In the genomic region with DNA sequence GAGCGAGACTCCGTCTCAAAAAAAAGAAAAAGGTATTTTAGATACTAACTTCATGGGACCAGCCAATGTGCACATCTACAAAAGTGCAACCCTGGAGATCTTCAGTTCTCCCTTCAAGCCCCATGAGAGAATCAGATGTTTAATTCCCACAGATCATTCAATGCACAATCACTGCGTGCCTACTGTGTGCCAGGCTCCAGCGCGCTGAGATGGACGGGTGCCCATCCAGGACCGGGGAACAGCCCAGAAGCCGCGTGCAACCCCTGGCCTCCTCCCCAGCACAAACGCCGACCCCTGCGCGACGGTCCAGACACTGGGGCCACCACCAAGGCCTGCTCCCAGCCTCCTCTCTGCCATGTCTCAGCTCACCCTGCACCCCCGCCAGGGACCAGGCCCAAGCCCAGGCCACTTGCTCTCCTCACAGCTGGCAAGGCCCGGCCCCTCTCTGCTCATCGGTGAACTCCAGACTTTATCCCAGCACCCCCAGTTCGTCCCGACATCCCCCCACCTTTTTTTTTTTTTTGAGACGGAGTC, we compare ENCODE assay signal across 21 cellular contexts. TPM values are rescaled to one million over a fixed set of nuclear protein-coding genes. Genes with fewer than 3 reads are reported as not detected.
DNase-seq lines count a peak whose midpoint lies in the region; ATAC-seq, FAIRE-seq and TF ChIP-seq lines count a peak whose summit lies in the region.
"Had no signal": no experiment of that assay in that cellular context is flagged by ENCODE, and none has a peak within 500 bp of the region (broad histone marks: within the 10 kb centered on the region; RNA-seq: fewer than 3 reads in every experiment).

No MANE protein-coding gene starts in this region.

- no peak for FAIRE-seq in K562 (lab: Jason Lieb, UNC)
- FAIRE-seq: GM12878, H54 had no signal

- H3K27ac Mint-ChIP-seq in activated T-cell treated with anti-CD3 and anti-CD28 coated beads, Interleukin-2, amount 50 U/mL, for 24 hours: peak overlapping the region; percentile 33
- peak overlapping the region in 1 of 6 donors; percentile 49 for H3K27ac Mint-ChIP-seq in immature natural killer cell
- H3K27ac Mint-ChIP-seq: GM23338, HFFc6 had no signal

- peaks cover 0 to 38% of the 10 kb centered on the region in 2 experiments; a peak in 2 of 5 replicates for H3K4me1 ChIP-seq in K562 (replicated peaks in 1 of 2; ENCODE audit: control insufficient read depth in 2 of 2, insufficient read depth in 2 of 2, low read length in 2 of 2)
- H3K4me1 ChIP-seq in neuronal stem cell (ENCODE audit: control insufficient read depth in 2 of 2, insufficient read depth in 1 of 2, low read depth in 1 of 2, low read length in 2 of 2): peaks cover 3 to 15% of the 10 kb centered on the region in 2 donors

- peaks cover 5% of the 10 kb centered on the region for H3K36me3 Mint-ChIP-seq in activated T-cell treated with anti-CD3 and anti-CD28 coated beads, Interleukin-2, amount 50 U/mL, for 24 hours (ENCODE audit: low read depth)
- no peaks in the 10 kb centered on the region for H3K36me3 Mint-ChIP-seq in activated T-cell treated with anti-CD3 and anti-CD28 coated beads, Interleukin-2, amount 50 U/mL, for 4 hours (ENCODE audit: insufficient read depth)
- no peaks in the 10 kb centered on the region for H3K36me3 Mint-ChIP-seq in immature natural killer cell

- no peak for TF ChIP-seq POLR2A in K562 (conservative IDR thresholded peaks at IDR 0.05)

- 95% methylated on average over 17 of the region's 20 CpGs for WGBS in K562 (ENCODE audit: insufficient coverage, low coverage, missing lambda C conversion rate)
- WGBS in neuronal stem cell (ENCODE audit: extremely low coverage in 2 of 2, insufficient read length in 2 of 2, insufficient replicate concordance in 1 of 2), 2 donors: no CpG with 5 or more reads among the region's 20 CpGs

- H3K9me1 ChIP-seq in K562 (ENCODE audit: control insufficient read depth, insufficient read depth, low read length): no peaks in the 10 kb centered on the region

- no peaks in the 10 kb centered on the region for H3K27me3 ChIP-seq in K562 (ENCODE audit: control insufficient read depth in 2 of 2, insufficient read depth in 2 of 2, low read length in 2 of 2)
- H3K27me3 ChIP-seq in neuronal stem cell (ENCODE audit: control insufficient read depth in 3 of 3, insufficient read depth in 3 of 3, low read depth in 1 of 3, low read length in 3 of 3): no peaks in the 10 kb centered on the region
- H3K27me3 ChIP-seq: BLaER1 had no signal

- H3K4ac ChIP-seq in neuronal stem cell (ENCODE audit: low read length): no peak overlapping the region

- ATAC-seq in activated T-cell treated with anti-CD3 and anti-CD28 coated beads, Interleukin-2, amount 50 U/mL, for 4 hours: no peak
- ATAC-seq in K562 (no peak), Right ventricle myocardium inferior (no peak)
- ATAC-seq: GM12878, GM23338, HCT116 had no signal

- DNase-seq in activated T-cell treated with anti-CD3 and anti-CD28 coated beads, Interleukin-2, amount 50 U/mL, for 24 hours: no peak
- DNase-seq in activated T-cell treated with anti-CD3 and anti-CD28 coated beads, Interleukin-2, amount 50 U/mL, for 4 hours: no peak
- DNase-seq in D341Med (ENCODE audit: low spot score) (peak; percentile 33), K562 (ENCODE audit: extremely low read depth in 1 of 4, low spot score in 3 of 4) (no peak), neuronal stem cell (ENCODE audit: low spot score) (no peak), NAMALWA (ENCODE audit: low spot score) (no peak), Right ventricle myocardium inferior (ENCODE audit: missing footprints) (no peak), immature natural killer cell (no peak)
- DNase-seq: 8988T; CD4-positive, alpha-beta memory T cell; DMS79 treated with DMSO at 0.1 percent for 48 hours; GF-D8; HFFc6; IMR-90 had no signal

- no peak overlapping the region for H4K8ac ChIP-seq in neuronal stem cell (ENCODE audit: low read depth, low read length)

- no peaks in the 10 kb centered on the region for H4K20me1 ChIP-seq in K562 (replicated peaks; ENCODE audit: control insufficient read depth, insufficient read depth, low read length)

- TF ChIP-seq CTCF in K562 (IDR thresholded peaks at IDR 0.05 in 2 of 3, conservative IDR thresholded peaks at IDR 0.05 in 1 of 3; ENCODE audit: insufficient read depth in 2 of 3, low read depth in 1 of 3, low read length in 3 of 3): no peak

- H2BK5ac ChIP-seq in neuronal stem cell (ENCODE audit: low read length): peak overlapping the region; percentile 66

- no peaks in the 10 kb centered on the region for H3K27me3 Mint-ChIP-seq in activated T-cell treated with anti-CD3 and anti-CD28 coated beads, Interleukin-2, amount 50 U/mL, for 24 hours
- no peaks in the 10 kb centered on the region for H3K27me3 Mint-ChIP-seq in activated T-cell treated with anti-CD3 and anti-CD28 coated beads, Interleukin-2, amount 50 U/mL, for 4 hours (ENCODE audit: low read depth)
- no peaks in the 10 kb centered on the region for H3K27me3 Mint-ChIP-seq in immature natural killer cell (ENCODE audit: low read depth in 3 of 3)
- H3K27me3 Mint-ChIP-seq: CD4-positive, alpha-beta memory T cell had no signal

- H3K18ac ChIP-seq in neuronal stem cell (ENCODE audit: low read length): no peak overlapping the region

- H3K4me2 ChIP-seq in K562 (ENCODE audit: insufficient read depth, low read length) (no peak overlapping the region), neuronal stem cell (ENCODE audit: insufficient read depth, low read length, poor library complexity, severe bottlenecking) (no peak overlapping the region)
- H3K4me2 ChIP-seq: BLaER1, GM23338 had no signal

- H3K9me3 ChIP-seq in K562 (replicated peaks; ENCODE audit: control insufficient read depth, insufficient read depth, low read depth, low read length) (no peaks in the 10 kb centered on the region), neuronal stem cell (replicated peaks in 1 of 2; ENCODE audit: control insufficient read depth in 2 of 2, insufficient read depth in 1 of 2, low read depth in 1 of 2, low read length in 2 of 2) (peaks cover 0 to 3% of the 10 kb centered on the region in 2 donors)

- H2BK15ac ChIP-seq in neuronal stem cell (ENCODE audit: low read length): no peak overlapping the region

- TF ChIP-seq EP300 in K562 (IDR thresholded peaks at IDR 0.05; ENCODE audit: low read length): no peak

- no peak overlapping the region for H3K4me3 ChIP-seq in K562
- no peak overlapping the region for H3K4me3 ChIP-seq in neuronal stem cell (ENCODE audit: low read length in 2 of 2)
- H3K4me3 ChIP-seq: BLaER1, GM12878, GM23338 had no signal

- H3K36me3 ChIP-seq in K562 (ENCODE audit: control insufficient read depth, insufficient read depth, low read length) (no peaks in the 10 kb centered on the region), neuronal stem cell (replicated peaks in 1 of 2; ENCODE audit: control insufficient read depth in 2 of 2, insufficient read depth in 2 of 2, low read length in 2 of 2) (peaks cover 3 to 24% of the 10 kb centered on the region in 2 donors)

- peaks cover 7% of the 10 kb centered on the region for H3K79me2 ChIP-seq in K562 (ENCODE audit: control insufficient read depth, insufficient read depth, low read length)

- peaks cover 6% of the 10 kb centered on the region for H3K4me1 Mint-ChIP-seq in activated T-cell treated with anti-CD3 and anti-CD28 coated beads, Interleukin-2, amount 50 U/mL, for 24 hours (ENCODE audit: low read depth)
- peaks cover 4% of the 10 kb centered on the region for H3K4me1 Mint-ChIP-seq in activated T-cell treated with anti-CD3 and anti-CD28 coated beads, Interleukin-2, amount 50 U/mL, for 4 hours (ENCODE audit: low read depth)
- H3K4me1 Mint-ChIP-seq in immature natural killer cell: peaks cover 10 to 26% of the 10 kb centered on the region in 2 donors

- H3K4me3 Mint-ChIP-seq in activated T-cell treated with anti-CD3 and anti-CD28 coated beads, Interleukin-2, amount 50 U/mL, for 24 hours: no peak overlapping the region
- H3K4me3 Mint-ChIP-seq in activated T-cell treated with anti-CD3 and anti-CD28 coated beads, Interleukin-2, amount 50 U/mL, for 4 hours: no peak overlapping the region
- H3K4me3 Mint-ChIP-seq in immature natural killer cell: no peak overlapping the region
- H3K4me3 Mint-ChIP-seq: CD14-positive monocyte; CD4-positive, alpha-beta memory T cell; GM23338; HFFc6 had no signal

- in situ Hi-C loops in K562 (cut with MboI): no loop called here

- H2AK5ac ChIP-seq in neuronal stem cell (ENCODE audit: low read depth, low read length): no peak overlapping the region

- no peak overlapping the region for H3K14ac ChIP-seq in neuronal stem cell (ENCODE audit: low read length)

- H2AFZ ChIP-seq in K562 (ENCODE audit: low read depth, low read length): no peak overlapping the region
- no peak overlapping the region for H2AFZ ChIP-seq in neuronal stem cell (ENCODE audit: low read length)
- H2AFZ ChIP-seq: GM23338 had no signal

- no peak overlapping the region for H3K27ac ChIP-seq in K562 (ENCODE audit: extremely low read depth, low read depth, low read length)
- no peak overlapping the region for H3K27ac ChIP-seq in neuronal stem cell (replicated peaks; ENCODE audit: low read length)
- H3K27ac ChIP-seq: BLaER1, HL-60 had no signal

- peak overlapping the region; percentile 55 for H3K23ac ChIP-seq in neuronal stem cell (ENCODE audit: low read depth, low read length, poor library complexity)

- CTCF ChIA-PET in K562 (lab: Yijun Ruan, JAX; ENCODE audit: low intra/inter-chr PET ratio): no interaction called here

- no peak overlapping the region for H4K91ac ChIP-seq in neuronal stem cell (ENCODE audit: low read depth, low read length, poor library complexity)

- H3K9me3 Mint-ChIP-seq in activated T-cell treated with anti-CD3 and anti-CD28 coated beads, Interleukin-2, amount 50 U/mL, for 24 hours: no peaks in the 10 kb centered on the region
- no peaks in the 10 kb centered on the region for H3K9me3 Mint-ChIP-seq in activated T-cell treated with anti-CD3 and anti-CD28 coated beads, Interleukin-2, amount 50 U/mL, for 4 hours
- no peaks in the 10 kb centered on the region for H3K9me3 Mint-ChIP-seq in immature natural killer cell
- H3K9me3 Mint-ChIP-seq: CD4-positive, alpha-beta memory T cell; GM23338; HFFc6 had no signal

- H3K9ac ChIP-seq in K562 (ENCODE audit: insufficient read depth in 1 of 2, low read depth in 2 of 2, low read length in 2 of 2): no peak overlapping the region
- no peak overlapping the region for H3K9ac ChIP-seq in neuronal stem cell (ENCODE audit: low read depth, low read length, poor library complexity)
- H3K9ac ChIP-seq: BLaER1 had no signal

- intact Hi-C loops in K562 (cut with micrococcal nuclease): no loop called here
- intact Hi-C loops in Right ventricle myocardium inferior (cut with DNase I): no loop called here

- BruUV-seq in K562 (replicated peaks; lab: Mats Ljungman, UMichigan): no TSS peak

- no peak overlapping the region for H2BK120ac ChIP-seq in neuronal stem cell (ENCODE audit: low read depth, low read length)

- TF ChIP-seq RAD21 in K562 (CRISPR knock-in tag; conservative IDR thresholded peaks at IDR 0.05 in 1 of 2, IDR thresholded peaks at IDR 0.05 in 1 of 2): no peak

- POLR2A ChIA-PET in K562 (lab: Yijun Ruan, JAX): interaction anchor here (0.8 kb wide), 2 partner anchors 9 to 19 kb away, joined by 3 read pairs; no protein-coding TSS in a partner anchor

- H2BK12ac ChIP-seq in neuronal stem cell (ENCODE audit: low read length): peak overlapping the region; percentile 58

- peaks cover 31% of the 10 kb centered on the region for H3K79me1 ChIP-seq in neuronal stem cell (ENCODE audit: low read depth, low read length)

RNA-seq across cellular contexts. Expression of a gene that starts 5.3 kb away (rescaled TPM):
- total RNA-seq in activated T-cell treated with anti-CD3 and anti-CD28 coated beads, Interleukin-2, amount 50 U/mL, for 4 hours: 10 to 100 TPM; 12.6 to 17.2 (median 14.4) TPM
- 7.3 and 29.0 TPM in 2 replicates for total RNA-seq in K562 (2011; cell fraction: chromatin; rRNA removed; ENCODE audit: low replicate concordance)
- 16.4 and 17.0 TPM in 2 replicates for total RNA-seq in K562 (2011; cell fraction: nucleolus; rRNA removed)
- total RNA-seq in K562 (2011; cell fraction: nucleoplasm; rRNA removed): 14.3 and 16.7 TPM in 2 replicates
- total RNA-seq in K562 (2014; rRNA removed) (5.6 and 8.1 TPM in 2 replicates), K562 (2014; rRNA removed; fragmentation: Illumina TruSeq; extraction: Trizol) (1.5 and 2.0 TPM in 2 replicates), K562 (2015; rRNA removed; fragmentation: Illumina TruSeq; extraction: Trizol) (6.4 and 6.9 TPM in 2 replicates), K562 (2021) (13.3 and 15.6 TPM in 2 replicates), Right ventricle myocardium inferior (48.7 TPM)
- polyA plus RNA-seq in K562 (2011; rRNA removed) (10.2 and 30.9 TPM in 2 replicates), K562 (2014; fragmentation: Illumina TruSeq; extraction: Trizol) (7.4 and 11.0 TPM in 2 replicates), K562 (2014; fragmentation: Nextera tagmentation; extraction: Ambion mirVana) (under 1 TPM; 0.10 to 0.28 TPM), K562 (2014; rRNA removed) (9.6 TPM in 2 replicates), immature natural killer cell (1 to 10 TPM; 2.6 to 4.4 (median 3.6) TPM)
- 21.5 and 25.6 TPM in 2 replicates for polyA plus RNA-seq in K562 (2011; cell fraction: cytosol; rRNA removed)
- polyA plus RNA-seq in K562 (2011; cell fraction: nucleus; rRNA removed): 21.2 and 25.9 TPM in 2 replicates
- 18.5 and 62.5 TPM in 2 replicates for polyA plus RNA-seq in K562 (2012)
- 4.1 and 4.9 TPM in 2 replicates for polyA minus RNA-seq in K562 (2011; rRNA and poly(A)+ RNA removed)
- polyA minus RNA-seq in K562 (2011; cell fraction: cytosol; rRNA and poly(A)+ RNA removed): 15.5 and 42.0 TPM in 2 replicates
- polyA minus RNA-seq in K562 (2011; cell fraction: nucleus; rRNA and poly(A)+ RNA removed): 5.9 and 11.9 TPM in 2 replicates
- polyA plus RNA-seq in neuronal stem cell (2013, experiment 1 of 2): 148 TPM
- polyA plus RNA-seq in neuronal stem cell (2013, experiment 2 of 2): 141 TPM

RNA-seq across cellular contexts. Expression of a gene that starts 40.8 kb away (rescaled TPM):
- total RNA-seq in activated T-cell treated with anti-CD3 and anti-CD28 coated beads, Interleukin-2, amount 50 U/mL, for 4 hours: 100 to 1,000 TPM; 122 to 130 (median 128) TPM
- 62.3 and 206 TPM in 2 replicates for total RNA-seq in K562 (2011; cell fraction: chromatin; rRNA removed; ENCODE audit: low replicate concordance)
- total RNA-seq in K562 (2011; cell fraction: nucleolus; rRNA removed): 137 and 161 TPM in 2 replicates
- 83.2 and 85.9 TPM in 2 replicates for total RNA-seq in K562 (2011; cell fraction: nucleoplasm; rRNA removed)
- total RNA-seq in K562 (2014; rRNA removed) (83.9 and 114 TPM in 2 replicates), K562 (2014; rRNA removed; fragmentation: Illumina TruSeq; extraction: Trizol) (19.3 and 22.0 TPM in 2 replicates), K562 (2015; rRNA removed; fragmentation: Illumina TruSeq; extraction: Trizol) (48.6 and 51.9 TPM in 2 replicates), K562 (2021) (179 and 191 TPM in 2 replicates), Right ventricle myocardium inferior (234 TPM)
- polyA plus RNA-seq in K562 (2011; rRNA removed) (59.3 and 97.4 TPM in 2 replicates), K562 (2014; fragmentation: Illumina TruSeq; extraction: Trizol) (44.6 and 77.5 TPM in 2 replicates), K562 (2014; fragmentation: Nextera tagmentation; extraction: Ambion mirVana) (1 to 10 TPM; 5.1 to 5.5 TPM), K562 (2014; rRNA removed) (87.2 and 91.7 TPM in 2 replicates), immature natural killer cell (10 to 100 TPM; 22.7 to 39.2 (median 23.9) TPM)
- 77.0 and 149 TPM in 2 replicates for polyA plus RNA-seq in K562 (2011; cell fraction: cytosol; rRNA removed)
- 131 and 186 TPM in 2 replicates for polyA plus RNA-seq in K562 (2011; cell fraction: nucleus; rRNA removed)
- polyA plus RNA-seq in K562 (2012): 69.2 and 176 TPM in 2 replicates
- 39.4 and 48.9 TPM in 2 replicates for polyA minus RNA-seq in K562 (2011; rRNA and poly(A)+ RNA removed)
- polyA minus RNA-seq in K562 (2011; cell fraction: cytosol; rRNA and poly(A)+ RNA removed): 99.7 and 155 TPM in 2 replicates
- 43.6 and 57.8 TPM in 2 replicates for polyA minus RNA-seq in K562 (2011; cell fraction: nucleus; rRNA and poly(A)+ RNA removed)
- polyA plus RNA-seq in neuronal stem cell (2013, experiment 1 of 2): 138 TPM
- 146 TPM for polyA plus RNA-seq in neuronal stem cell (2013, experiment 2 of 2)
